Comparison of ENCODE assay signal across 1 cellular context in genomic region chr5:10249948-10250803, GRCh38.
TF ChIP-seq lines count a peak whose summit lies in the region.

TSS of gene CCT5 (plus strand) at chr5:10250280. CDS start at chr5:10250341, 61 bp downstream.

TF ChIP-seq in HepG2, 621 proteins besides CTCF, POLR2A, EP300 and RAD21 (continued from another document):
- TF ChIP-seq STAT6 (CRISPR knock-in tag; IDR thresholded peaks at IDR 0.05; ENCODE audit: borderline replicate concordance) (no peak), THAP11 (CRISPR knock-in tag; IDR thresholded peaks at IDR 0.05) (peak; percentile 71), SMC3 (IDR thresholded peaks at IDR 0.05; ENCODE audit: low read length) (no peak), HIVEP1 (CRISPR knock-in tag; IDR thresholded peaks at IDR 0.05) (peak; percentile 65; the same call in 1 of the 2 replicates), PHF21A (CRISPR knock-in tag; IDR thresholded peaks at IDR 0.05) (no peak), SP140L (CRISPR knock-in tag; IDR thresholded peaks at IDR 0.05; ENCODE audit: borderline replicate concordance) (no peak), PHF5A (CRISPR knock-in tag; IDR thresholded peaks at IDR 0.05; ENCODE audit: low read depth, unreplicated experiment) (no peak), TCF7L2 (IDR thresholded peaks at IDR 0.05; ENCODE audit: low read depth, low read length) (no peak), GLI4 (CRISPR knock-in tag; IDR thresholded peaks at IDR 0.05; ENCODE audit: borderline replicate concordance) (no peak), HINFP (CRISPR knock-in tag; IDR thresholded peaks at IDR 0.05; ENCODE audit: low read depth) (no peak), NR2F1 (CRISPR knock-in tag; IDR thresholded peaks at IDR 0.05) (no peak), ZBTB33 (CRISPR knock-in tag; IDR thresholded peaks at IDR 0.05) (no peak), ZNF598 (CRISPR knock-in tag; IDR thresholded peaks at IDR 0.05; ENCODE audit: borderline replicate concordance) (no peak; the same call in 1 of the 2 replicates), PCBP2 (optimal IDR thresholded peaks at IDR 0.05; ENCODE audit: low read depth, low read length, poor library complexity, severe bottlenecking) (no peak), ZNF17 (CRISPR knock-in tag; IDR thresholded peaks at IDR 0.05) (no peak), ZMAT5 (CRISPR knock-in tag; IDR thresholded peaks at IDR 0.05; ENCODE audit: borderline replicate concordance, low read depth) (no peak), RORA (CRISPR knock-in tag; IDR thresholded peaks at IDR 0.05) (no peak), SP4 (CRISPR knock-in tag; IDR thresholded peaks at IDR 0.05) (no peak), MEF2D (CRISPR knock-in tag; IDR thresholded peaks at IDR 0.05) (no peak), LBX2 (CRISPR knock-in tag; IDR thresholded peaks at IDR 0.05; ENCODE audit: borderline replicate concordance) (no peak), RFX3 (CRISPR knock-in tag; IDR thresholded peaks at IDR 0.05) (no peak), PTBP1 (IDR thresholded peaks at IDR 0.05; ENCODE audit: low read depth, low read length, poor library complexity, severe bottlenecking) (no peak), TBP (CRISPR knock-in tag; IDR thresholded peaks at IDR 0.05) (no peak), ZNF281 (CRISPR knock-in tag; IDR thresholded peaks at IDR 0.05; ENCODE audit: borderline replicate concordance) (peak; percentile 14; the same call in 1 of the 2 replicates)
TF ChIP-seq in HepG2: peak in this region for 215.
